ENCODE assay signal across 7 cellular contexts in genomic region chr9:132169672-132170392, GRCh38. TPM values are rescaled to one million over a fixed set of nuclear protein-coding genes. Genes with fewer than 3 reads are reported as not detected.
DNase-seq lines count a peak whose midpoint lies in the region; ATAC-seq and TF ChIP-seq lines count a peak whose summit lies in the region.

No MANE protein-coding gene starts in this region.

- peak; percentile 87 for ATAC-seq in left lung

- DNase-seq in NCI-H1930 (lab: John Stamatoyannopoulos, UW) (peak; percentile 46 to 57), mammary epithelial cell (peak; percentile 31), left lung (peak; percentile 56 to 93), lower leg skin (ENCODE audit: low spot score in 2 of 2) (no peak)
- peak; percentile 20 to 41 (median 33) for DNase-seq in activated CD4-positive, CD25-positive, alpha-beta regulatory T cell (lab: John Stamatoyannopoulos, UW)
- peak; percentile 46 for DNase-seq in stimulated activated CD8-positive, alpha-beta memory T cell treated with anti-CD3 and anti-CD28 coated beads, Interleukin-4, amount 100 ng/mL, for 24 hours (ENCODE audit: low read depth)

- H3K4me1 ChIP-seq in mammary epithelial cell (ENCODE audit: insufficient read depth, low read length), result no peaks in the 10 kb centered on the region
- H3K4me1 ChIP-seq in left lung, result peaks cover 0 to 3% of the 10 kb centered on the region in 2 donors

- dilution Hi-C loops in mammary epithelial cell (cut with HindIII; ENCODE audit: low sequenced_read_pairs), result no loop called here

- H3K79me2 ChIP-seq in mammary epithelial cell (ENCODE audit: insufficient read depth, low read length), result no peaks in the 10 kb centered on the region

- H3K4me2 ChIP-seq in mammary epithelial cell (ENCODE audit: insufficient read depth, low read depth, low read length), result no peak overlapping the region

- TF ChIP-seq POLR2A in lower leg skin (IDR thresholded peaks at IDR 0.05), result no peak

- WGBS in mammary epithelial cell (ENCODE audit: low coverage, missing lambda C conversion rate), result 59% methylated on average over 25 of the region's 26 CpGs
- 46 to 47% methylated on average over 23 to 26 of the region's 26 CpGs for WGBS in lower leg skin, 2 donors

- no peaks in the 10 kb centered on the region for H4K20me1 ChIP-seq in mammary epithelial cell (ENCODE audit: insufficient read depth, low read length)

- H3K4me3 ChIP-seq in mammary epithelial cell (replicated peaks in 1 of 3; ENCODE audit: insufficient read depth in 1 of 3, low read depth in 2 of 3, low read length in 3 of 3), result no peak overlapping the region
- no peak overlapping the region for H3K4me3 ChIP-seq in left lung
- H3K4me3 ChIP-seq in lower leg skin (ENCODE audit: low read depth, poor library complexity, severe bottlenecking), result no peak overlapping the region

- H3K27me3 ChIP-seq in mammary epithelial cell (ENCODE audit: insufficient read depth, low read length) (peaks cover 4% of the 10 kb centered on the region), left lung (peaks cover 22 to 64% of the 10 kb centered on the region in 2 donors)

- H3K27ac ChIP-seq in mammary epithelial cell (ENCODE audit: insufficient read depth, low read depth, low read length), result no peak overlapping the region
- H3K27ac ChIP-seq in left lung, result no peak overlapping the region

- H3K9me3 ChIP-seq in mammary epithelial cell (replicated peaks; ENCODE audit: insufficient read depth, low read length) (no peaks in the 10 kb centered on the region), left lung (no peaks in the 10 kb centered on the region)

- TF ChIP-seq CTCF in GM12874 (IDR thresholded peaks at IDR 0.05; ENCODE audit: insufficient read depth, low read depth, low read length) (peak; percentile 95), mammary epithelial cell (conservative IDR thresholded peaks at IDR 0.05 in 1 of 2, IDR thresholded peaks at IDR 0.05 in 1 of 2; ENCODE audit: extremely low read depth in 1 of 2, insufficient read depth in 1 of 2, low read depth in 1 of 2, low read length in 2 of 2) (peak; percentile 74 to 90), left lung (IDR thresholded peaks at IDR 0.05) (peak; percentile 79 to 95), lower leg skin (IDR thresholded peaks at IDR 0.05) (no peak)

- H3K9ac ChIP-seq in mammary epithelial cell (ENCODE audit: insufficient read depth, low read length), result no peak overlapping the region

- no peak overlapping the region for H2AFZ ChIP-seq in mammary epithelial cell (ENCODE audit: low read depth, low read length)

- intact Hi-C loops in mammary epithelial cell (cut with micrococcal nuclease), result loop anchor here (1.0 to 10.0 kb wide), 3 partner anchors 66 to 295 kb away; no protein-coding TSS in a partner anchor
- intact Hi-C loops in left lung (cut with DNase I), result loop anchor here in 1 of 2 donors (10.0 kb wide), 2 partner anchors 65 kb away; no protein-coding TSS in a partner anchor
- intact Hi-C loops in lower leg skin (cut with DNase I; ENCODE audit: low total_unique reads), result no loop called here

- CTCF ChIA-PET in mammary epithelial cell (lab: Charles Lee; ENCODE audit: low non-redundant PET), result interaction anchor here (0.6 to 1.6 kb wide), 7 partner anchors 19 to 330 kb away, joined by 3 to 14 read pairs (median 4); no protein-coding TSS in a partner anchor

- in situ Hi-C loops in mammary epithelial cell (cut with MboI; ENCODE audit: low sequenced_read_pairs in 2 of 2), result no loop called here

- H3K36me3 ChIP-seq in mammary epithelial cell (ENCODE audit: insufficient read depth, low read length) (no peaks in the 10 kb centered on the region), left lung (peaks cover 0 to 3% of the 10 kb centered on the region in 2 donors)

- no TSS peak for BruUV-seq in mammary epithelial cell (replicated peaks; lab: Mats Ljungman, UMichigan)

RNA-seq across cellular contexts. Expression of gene NTNG2, which starts 8.0 kb away (rescaled TPM):
- total RNA-seq in mammary epithelial cell, result 1 to 10 TPM; 1.0 to 2.0 TPM
- polyA plus RNA-seq in mammary epithelial cell, result 0.74 TPM
- not detected for polyA minus RNA-seq in mammary epithelial cell
- total RNA-seq in left lung, result 1 to 10 TPM; 1.5 to 4.6 TPM
- total RNA-seq in lower leg skin, result 1 to 10 TPM in 1 of 4 donors, under 1 TPM in 3; 0.10 to 1.0 (median 0.29) TPM

Comparison
In these comparisons a context has a peak if more than half of its experiments do, and no peak if none do; other contexts are left out.
1. CTCF ChIP-seq: peak in GM12874 (single experiment), mammary epithelial cell (2 of 2) and left lung (2 of 2); none in lower leg skin (0 of 3).
2. DNase-seq: peak in NCI-H1930 (2 of 2), activated CD4-positive, CD25-positive, alpha-beta regulatory T cell (4 of 4), mammary epithelial cell (single experiment), left lung (2 of 2) and stimulated activated CD8-positive, alpha-beta memory T cell treated with anti-CD3 and anti-CD28 coated beads, Interleukin-4, amount 100 ng/mL, for 24 hours (single experiment); none in lower leg skin (0 of 2).